In the genomic region with DNA sequence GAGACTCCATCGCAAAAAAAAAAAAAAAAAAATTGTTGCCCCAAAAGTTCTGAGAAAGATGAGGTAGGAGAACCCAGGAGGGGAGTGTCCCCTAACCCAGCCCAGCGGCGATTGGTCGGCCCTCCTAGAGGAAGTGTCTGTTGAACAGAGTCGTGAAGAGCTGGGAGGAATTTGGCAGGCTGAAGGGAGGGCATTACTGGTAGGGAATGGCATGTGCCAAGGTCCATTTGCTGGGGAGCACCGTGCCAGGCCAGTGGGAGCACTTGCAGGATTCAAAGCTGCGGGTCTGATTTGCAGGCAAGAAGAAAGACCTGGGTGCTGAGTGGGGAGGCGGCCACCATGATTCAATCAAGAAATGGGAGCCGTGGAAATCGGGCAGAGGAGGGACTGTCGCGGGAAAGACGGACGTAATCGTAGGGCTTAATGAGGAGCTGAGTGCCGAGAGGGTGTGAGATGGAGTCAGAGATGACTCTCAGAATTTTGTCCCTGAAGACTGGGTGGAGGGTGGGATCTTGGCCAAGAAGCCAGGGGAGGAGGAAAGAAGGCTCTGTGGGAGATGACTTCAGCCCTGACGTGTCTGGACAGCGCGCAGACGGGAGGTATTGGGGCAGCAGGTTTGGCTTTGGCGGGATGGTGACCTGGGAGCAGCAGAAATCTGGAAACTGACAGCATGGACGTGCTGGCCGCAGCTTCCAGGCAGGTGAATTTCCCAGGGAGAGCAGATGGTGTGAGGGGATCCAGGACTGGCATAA, we compare ENCODE assay signal across 12 cellular contexts. TPM values are rescaled to one million over a fixed set of nuclear protein-coding genes. Genes with fewer than 3 reads are reported as not detected.
DNase-seq lines count a peak whose midpoint lies in the region; ATAC-seq, FAIRE-seq and TF ChIP-seq lines count a peak whose summit lies in the region.
"Had no signal": no experiment of that assay in that cellular context is flagged by ENCODE, and none has a peak within 500 bp of the region (broad histone marks: within the 10 kb centered on the region; RNA-seq: fewer than 3 reads in every experiment).

No MANE protein-coding gene starts in this region.

- H3K36me3 Mint-ChIP-seq in central memory CD8-positive, alpha-beta T cell (ENCODE audit: insufficient read depth) = peaks cover 8% of the 10 kb centered on the region
- peaks cover 15% of the 10 kb centered on the region for H3K36me3 Mint-ChIP-seq in effector memory CD8-positive, alpha-beta T cell (ENCODE audit: insufficient read depth)

- H3K9me1 ChIP-seq in keratinocyte (ENCODE audit: control insufficient read depth, extremely low read depth, insufficient read depth, low read length) = no peaks in the 10 kb centered on the region

- no peaks in the 10 kb centered on the region for H4K20me1 ChIP-seq in keratinocyte (ENCODE audit: control insufficient read depth, extremely low read depth, insufficient read depth, low read length)

- H3K9me3 ChIP-seq in keratinocyte (ENCODE audit: control insufficient read depth, low read depth, low read length) (no peaks in the 10 kb centered on the region), adrenal gland (replicated peaks in 1 of 3) (no peaks in the 10 kb centered on the region)

- TF ChIP-seq CTCF in keratinocyte (optimal IDR thresholded peaks at IDR 0.05 in 1 of 3, IDR thresholded peaks at IDR 0.05 in 1 of 3, conservative IDR thresholded peaks at IDR 0.05 in 1 of 3; ENCODE audit: extremely low read depth in 1 of 3, insufficient read depth in 2 of 3, low read length in 3 of 3) = no peak
- no peak for TF ChIP-seq CTCF in adrenal gland (IDR thresholded peaks at IDR 0.05)

- no peak for TF ChIP-seq POLR2A in adrenal gland (IDR thresholded peaks at IDR 0.05)

- no peaks in the 10 kb centered on the region for H3K27me3 ChIP-seq in keratinocyte (ENCODE audit: control insufficient read depth, extremely low read depth, insufficient read depth, low read length)
- no peaks in the 10 kb centered on the region for H3K27me3 ChIP-seq in adrenal gland

- no peaks in the 10 kb centered on the region for H3K36me3 ChIP-seq in keratinocyte (ENCODE audit: control insufficient read depth in 2 of 2, extremely low read depth in 1 of 2, insufficient read depth in 2 of 2, low read length in 2 of 2)
- H3K36me3 ChIP-seq in adrenal gland (replicated peaks in 1 of 2) = no peaks in the 10 kb centered on the region

- WGBS in adrenal gland, 4 donors = 82 to 89% (median 88%) methylated on average over 22 to 23 of the region's 23 CpGs

- H3K9ac ChIP-seq in keratinocyte (ENCODE audit: control insufficient read depth, extremely low read depth, insufficient read depth, low read length) = peak overlapping the region; percentile 26

- H3K4me1 ChIP-seq in keratinocyte (ENCODE audit: control insufficient read depth, extremely low read depth, insufficient read depth, low read length) (peaks cover 11% of the 10 kb centered on the region), adrenal gland (replicated peaks in 1 of 2) (no peaks in the 10 kb centered on the region)

- dilution Hi-C loops in keratinocyte (cut with MboI; ENCODE audit: extremely low pct_ligation_motif_present, low sequenced_read_pairs) = no loop called here

- peak overlapping the region; percentile 87 for H3K4me2 ChIP-seq in keratinocyte (ENCODE audit: control insufficient read depth, extremely low read depth, insufficient read depth, low read depth, low read length)

- no peak overlapping the region for H3K4me3 Mint-ChIP-seq in central memory CD8-positive, alpha-beta T cell
- no peak overlapping the region for H3K4me3 Mint-ChIP-seq in effector memory CD8-positive, alpha-beta T cell
- H3K4me3 Mint-ChIP-seq: dendritic cell treated with granulocyte-macrophage colony-stimulating factor and Interleukin-4, amounts not matched to agents 40 ng/mL and 50 ng/mL, for 4 days had no signal

- no peaks in the 10 kb centered on the region for H3K79me2 ChIP-seq in keratinocyte (ENCODE audit: control insufficient read depth, insufficient read depth, low read length)

- peak; percentile 91 for FAIRE-seq in keratinocyte (lab: Jason Lieb, UNC)

- H3K9me3 Mint-ChIP-seq in central memory CD8-positive, alpha-beta T cell = no peaks in the 10 kb centered on the region
- H3K9me3 Mint-ChIP-seq in effector memory CD8-positive, alpha-beta T cell = no peaks in the 10 kb centered on the region
- H3K9me3 Mint-ChIP-seq: dendritic cell treated with granulocyte-macrophage colony-stimulating factor and Interleukin-4, amounts not matched to agents 40 ng/mL and 50 ng/mL, for 4 days had no signal

- H3K27me3 Mint-ChIP-seq in central memory CD8-positive, alpha-beta T cell = no peaks in the 10 kb centered on the region
- no peaks in the 10 kb centered on the region for H3K27me3 Mint-ChIP-seq in effector memory CD8-positive, alpha-beta T cell

- H3K4me3 ChIP-seq in keratinocyte (ENCODE audit: control insufficient read depth in 2 of 3, extremely low read depth in 1 of 3, insufficient read depth in 2 of 3, low read depth in 1 of 3, low read length in 3 of 3) (peak overlapping the region in 2 of 3 experiments; percentile 15 to 51), skin epidermis (no peak overlapping the region), adrenal gland (no peak overlapping the region)

- peak overlapping the region; percentile 73 for H3K27ac Mint-ChIP-seq in central memory CD8-positive, alpha-beta T cell (ENCODE audit: low read depth)
- no peak overlapping the region for H3K27ac Mint-ChIP-seq in effector memory CD8-positive, alpha-beta T cell
- H3K27ac Mint-ChIP-seq: dendritic cell treated with granulocyte-macrophage colony-stimulating factor and Interleukin-4, amounts not matched to agents 40 ng/mL and 50 ng/mL, for 4 days had no signal

- peak overlapping the region; percentile 79 for H2AFZ ChIP-seq in keratinocyte (ENCODE audit: control insufficient read depth, low read length)

- DNase-seq in HS-5 (ENCODE audit: low read depth) = peak; percentile 18
- DNase-seq in central memory CD8-positive, alpha-beta T cell (ENCODE audit: low spot score in 2 of 2) = no peak
- peak; percentile 42 for DNase-seq in keratinocyte (ENCODE audit: low read depth, low spot score)
- no peak for DNase-seq in DMS53 (lab: John Stamatoyannopoulos, UW)
- no peak for DNase-seq in effector memory CD8-positive, alpha-beta T cell
- no peak for DNase-seq in adrenal gland
- DNase-seq: glutamatergic neuron, NCI-H345, T1000 had no signal

- H3K4me1 Mint-ChIP-seq in central memory CD8-positive, alpha-beta T cell = peaks cover 15% of the 10 kb centered on the region
- peaks cover 9 to 12% of the 10 kb centered on the region in 2 donors for H3K4me1 Mint-ChIP-seq in effector memory CD8-positive, alpha-beta T cell (ENCODE audit: low read depth in 2 of 2)

- H3K27ac ChIP-seq in keratinocyte (ENCODE audit: control insufficient read depth, insufficient read depth, low read length) = peak overlapping the region; percentile 39
- H3K27ac ChIP-seq in skin epidermis = peak overlapping the region in 14 of 21 experiments; percentile 21 to 76 (median 58)
- H3K27ac ChIP-seq in adrenal gland = no peak overlapping the region
- H3K27ac ChIP-seq: C4-2B had no signal

- intact Hi-C loops in adrenal gland (cut with DNase I) = no loop called here

- ATAC-seq in central memory CD8-positive, alpha-beta T cell (replicated peaks; ENCODE audit: extremely low read depth, poor library complexity, severe bottlenecking) = no peak
- no peak for ATAC-seq in effector memory CD8-positive, alpha-beta T cell (replicated peaks)

RNA-seq across cellular contexts. Expression of a gene that starts 15.4 kb away (rescaled TPM):
- polyA plus RNA-seq in keratinocyte = 12.8 to 43.4 TPM (median 19.8 TPM) in 3 replicates
- 29.5 TPM for polyA plus RNA-seq in keratinocyte (2011; ENCODE audit: low read depth)
- 20.0 and 27.2 TPM in 2 replicates for polyA plus RNA-seq in keratinocyte (2011; cell fraction: cytosol; rRNA removed)
- 23.8 and 29.4 TPM in 2 replicates for polyA plus RNA-seq in keratinocyte (2011; cell fraction: nucleus; rRNA removed)
- polyA plus RNA-seq in keratinocyte (2012; ENCODE audit: low replicate concordance) = 8.6 and 25.6 TPM in 2 replicates
- 24.5 to 52.5 TPM (median 30.8 TPM) in 3 replicates for polyA minus RNA-seq in keratinocyte
- polyA minus RNA-seq in keratinocyte (2011; cell fraction: cytosol; rRNA and poly(A)+ RNA removed) = 25.1 TPM
- polyA minus RNA-seq in keratinocyte (2011; cell fraction: nucleus; rRNA and poly(A)+ RNA removed) = 16.3 and 17.7 TPM in 2 replicates
- 10 to 100 TPM; 12.2 to 64.4 (median 35.8) TPM for total RNA-seq in adrenal gland
- polyA plus RNA-seq in adrenal gland = 10 to 100 TPM in 2 of 3 donors, 1 to 10 TPM in 1; 5.5 to 34.9 (median 26.5) TPM

Comparison
In these comparisons a context has a peak if more than half of its experiments do, and no peak if none do; other contexts are left out.
1. DNase-seq: peak in HS-5 (single experiment) and keratinocyte (single experiment); none in central memory CD8-positive, alpha-beta T cell (0 of 2), DMS53 (single experiment), effector memory CD8-positive, alpha-beta T cell (0 of 3) and adrenal gland (0 of 7).
2. H3K27ac ChIP-seq: peak in keratinocyte (single experiment) and skin epidermis (14 of 21); none in adrenal gland (0 of 5).
3. H3K4me3 ChIP-seq: peak in keratinocyte (2 of 3); none in skin epidermis (0 of 7) and adrenal gland (0 of 4).